8 cellular contexts compared by ENCODE assay signal in genomic region chr12:11486623-11487444, GRCh38.
A peak's percentile ranks its signal among the peaks of the same experiment; 100 is the strongest.
DNase-seq lines count a peak whose midpoint lies in the region; ATAC-seq and TF ChIP-seq lines count a peak whose summit lies in the region.

No MANE protein-coding gene starts in this region.

- ATAC-seq in GM18867 (IDR thresholded peaks at IDR 0.05; ENCODE audit: unreplicated experiment) (peak; percentile 88), HG03342 (IDR thresholded peaks at IDR 0.05; ENCODE audit: unreplicated experiment) (peak; percentile 79)

- CTCF ChIA-PET in AG04449 (lab: Yijun Ruan, JAX): interaction anchor here (0.6 to 8.8 kb wide), 20 partner anchors 10 to 787 kb away, joined by 3 to 152 read pairs (median 4); partner anchors contain the start of gene SMIM10L1

- peak; percentile 81 for TF ChIP-seq CTCF in AG04449 (IDR thresholded peaks at IDR 0.05; ENCODE audit: insufficient read depth, low read length, missing control alignments)

- DNase-seq in AG04449 (ENCODE audit: low read depth, low spot score) (peak; percentile 40), NCI-H510A (lab: John Stamatoyannopoulos, UW) (peak; percentile 59), cerebellum (ENCODE audit: low spot score) (peak; percentile 66), left kidney (ENCODE audit: low read depth, low spot score) (peak; percentile 91)
- DNase-seq in activated CD4-positive, alpha-beta T cell treated with anti-CD3 and anti-CD28 coated beads for 1 hour: peak; percentile 64
- DNase-seq in stimulated activated CD4-positive, alpha-beta T cell treated with anti-CD3 and anti-CD28 coated beads, Interleukin-4, amount 100 ng/mL, for 24 hours: peak; percentile 83

- POLR2A ChIA-PET in AG04449 (lab: Yijun Ruan, JAX): no interaction called here

- H3K4me3 ChIP-seq in AG04449 (ENCODE audit: low read depth, low read length): no peak overlapping the region

Comparison
In these comparisons a context has a peak if more than half of its experiments do, and no peak if none do; other contexts are left out.
1. DNase-seq: peak in every context shown above with its lines; median percentile 91 in left kidney; 83 in stimulated activated CD4-positive, alpha-beta T cell treated with anti-CD3 and anti-CD28 coated beads, Interleukin-4, amount 100 ng/mL, for 24 hours; 66 in cerebellum; 64 in activated CD4-positive, alpha-beta T cell treated with anti-CD3 and anti-CD28 coated beads for 1 hour; 59 in NCI-H510A; 40 in AG04449.